Comparison of ENCODE assay signal across 9 cellular contexts in the genomic region with DNA sequence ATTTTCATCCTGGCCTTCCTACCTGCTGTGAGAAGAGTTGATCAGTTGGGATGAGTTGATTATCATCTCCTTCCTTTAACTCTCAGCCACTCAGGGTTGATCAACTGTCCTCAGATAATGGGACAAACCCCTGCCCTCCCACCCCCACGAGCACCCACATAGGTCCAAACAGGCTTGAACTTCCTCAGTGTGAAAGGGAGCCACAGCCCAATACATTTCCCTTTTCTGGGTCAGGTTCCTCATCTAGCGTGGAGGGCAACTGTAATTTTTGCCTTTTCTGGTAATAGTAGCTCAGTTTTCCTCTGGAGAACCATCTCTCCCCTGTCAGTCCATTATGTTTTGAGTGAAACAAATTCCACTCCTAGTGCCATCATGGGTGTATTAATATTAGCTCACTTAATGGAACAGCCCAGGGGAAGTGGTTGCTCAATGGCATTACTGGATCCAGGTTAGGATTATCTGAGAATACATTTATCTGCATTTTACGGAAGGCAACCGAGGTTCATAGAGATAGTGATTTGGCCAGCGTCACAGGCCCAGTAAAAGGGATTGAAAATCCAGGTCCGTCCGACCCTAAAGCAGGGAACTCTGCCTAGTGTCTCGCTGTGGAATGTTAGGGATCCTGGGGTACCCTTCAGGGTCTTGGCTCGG. TPM values are rescaled to one million over a fixed set of nuclear protein-coding genes. Genes with fewer than 3 reads are reported as not detected.
DNase-seq lines count a peak whose midpoint lies in the region; ATAC-seq and TF ChIP-seq lines count a peak whose summit lies in the region.
"Had no signal": no experiment of that assay in that cellular context is flagged by ENCODE, and none has a peak within 500 bp of the region (broad histone marks: within the 10 kb centered on the region; RNA-seq: fewer than 3 reads in every experiment).

No MANE protein-coding gene starts in this region.

- peaks cover 10% of the 10 kb centered on the region for H3K4me1 Mint-ChIP-seq in activated naive CD4-positive, alpha-beta T cell treated with anti-CD3 and anti-CD28 coated beads for 36 hours (ENCODE audit: low read depth)

- peaks cover 40% of the 10 kb centered on the region for H3K27me3 Mint-ChIP-seq in activated naive CD4-positive, alpha-beta T cell treated with anti-CD3 and anti-CD28 coated beads for 36 hours (ENCODE audit: low read depth)

- H3K36me3 ChIP-seq in breast epithelium (no peaks in the 10 kb centered on the region), mesodermal cell (ENCODE audit: control insufficient read depth, insufficient read depth, low read length) (peaks cover 65% of the 10 kb centered on the region), uterus (no peaks in the 10 kb centered on the region)

- 78 to 82% methylated on average over 7 to 8 of the region's 9 CpGs for WGBS in mesodermal cell (ENCODE audit: insufficient coverage in 2 of 2), 2 experiments

- TF ChIP-seq CTCF in breast epithelium (IDR thresholded peaks at IDR 0.05) (no peak), uterus (IDR thresholded peaks at IDR 0.05) (no peak)

- TF ChIP-seq POLR2A in breast epithelium (IDR thresholded peaks at IDR 0.05), result no peak
- no peak for TF ChIP-seq POLR2A in uterus (IDR thresholded peaks at IDR 0.05)

- no peaks in the 10 kb centered on the region for H3K4me1 ChIP-seq in breast epithelium
- no peaks in the 10 kb centered on the region for H3K4me1 ChIP-seq in mesodermal cell (ENCODE audit: control insufficient read depth, insufficient read depth, low read length, poor library complexity, severe bottlenecking)
- peaks cover 0 to 4% of the 10 kb centered on the region in 2 donors for H3K4me1 ChIP-seq in uterus

- CTCF ChIA-PET in activated naive CD4-positive, alpha-beta T cell treated with anti-CD3 and anti-CD28 coated beads for 36 hours (lab: Charles Lee), result no interaction called here

- peak overlapping the region; percentile 56 to 78 (median 66) for H3K4me3 ChIP-seq in breast epithelium
- peak overlapping the region; percentile 73 for H3K4me3 ChIP-seq in mesodermal cell (ENCODE audit: extremely low read depth, insufficient read depth, low read length, poor library complexity, severe bottlenecking)
- peak overlapping the region; percentile 56 to 83 for H3K4me3 ChIP-seq in uterus

- peak overlapping the region; percentile 80 to 83 for H3K27ac ChIP-seq in breast epithelium
- H3K27ac ChIP-seq in mesodermal cell (ENCODE audit: low read depth, low read length, severe bottlenecking), result no peak overlapping the region
- H3K27ac ChIP-seq in uterus, result peak overlapping the region; percentile 84

- peak overlapping the region; percentile 43 for H3K4me3 Mint-ChIP-seq in activated naive CD4-positive, alpha-beta T cell treated with anti-CD3 and anti-CD28 coated beads for 36 hours

- DNase-seq in activated naive CD4-positive, alpha-beta T cell treated with anti-CD3 and anti-CD28 coated beads for 36 hours, result no peak
- no peak for DNase-seq in activated naive CD4-positive, alpha-beta T cell treated with anti-CD3 and anti-CD28 coated beads, Interleukin-2, amount 50 U/mL, for 16 hours
- DNase-seq in breast epithelium (ENCODE audit: low spot score in 2 of 2) (no peak), uterus (no peak), NAMALWA (ENCODE audit: low spot score) (no peak), SHP77 treated with DMSO at 0.1 percent for 48 hours (lab: John Stamatoyannopoulos, UW) (no peak)

- ATAC-seq in HG03045 (IDR thresholded peaks at IDR 0.05; ENCODE audit: unreplicated experiment), result no peak

- H3K9me3 Mint-ChIP-seq in activated naive CD4-positive, alpha-beta T cell treated with anti-CD3 and anti-CD28 coated beads for 36 hours, result peaks cover 12% of the 10 kb centered on the region

- H3K36me3 Mint-ChIP-seq in activated naive CD4-positive, alpha-beta T cell treated with anti-CD3 and anti-CD28 coated beads for 36 hours (ENCODE audit: low read depth), result no peaks in the 10 kb centered on the region

- intact Hi-C loops in activated naive CD4-positive, alpha-beta T cell treated with anti-CD3 and anti-CD28 coated beads for 36 hours (cut with micrococcal nuclease), result no loop called here
- intact Hi-C loops in breast epithelium (cut with DNase I; ENCODE audit: low total_unique reads) (no loop called here), uterus (cut with DNase I; ENCODE audit: low total_unique reads) (no loop called here)

- H3K27me3 ChIP-seq in breast epithelium (no peaks in the 10 kb centered on the region), uterus (no peaks in the 10 kb centered on the region)

- H3K27ac Mint-ChIP-seq in activated naive CD4-positive, alpha-beta T cell treated with anti-CD3 and anti-CD28 coated beads for 36 hours, result no peak overlapping the region

- H3K9me3 ChIP-seq in breast epithelium (peaks cover 7 to 11% of the 10 kb centered on the region in 2 donors), mesodermal cell (ENCODE audit: control insufficient read depth, low read length) (peaks cover 18% of the 10 kb centered on the region), uterus (no peaks in the 10 kb centered on the region)

RNA-seq across cellular contexts. Expression of gene LPCAT2, which starts 0.5 kb away (rescaled TPM):
- total RNA-seq in activated naive CD4-positive, alpha-beta T cell treated with anti-CD3 and anti-CD28 coated beads for 36 hours, result under 1 TPM; 0.12 to 0.32 TPM
- 10 to 100 TPM; 12.3 to 35.9 (median 24.3) TPM for total RNA-seq in breast epithelium
- 16.6 TPM for polyA plus RNA-seq in mesodermal cell (2013, experiment 1 of 2)
- 14.0 TPM for polyA plus RNA-seq in mesodermal cell (2013, experiment 2 of 2)
- 10 to 100 TPM; 28.8 to 52.9 (median 36.3) TPM for total RNA-seq in uterus

RNA-seq across cellular contexts. Expression of gene MMP2, which starts 29.4 kb away (rescaled TPM):
- total RNA-seq in activated naive CD4-positive, alpha-beta T cell treated with anti-CD3 and anti-CD28 coated beads for 36 hours, result not detected
- total RNA-seq in breast epithelium (1,000 to 10,000 TPM in 1 of 3 donors, 100 to 1,000 TPM in 2; 113 to 1,485 (median 459) TPM), uterus (100 to 1,000 TPM; 130 to 578 (median 324) TPM)
- polyA plus RNA-seq in mesodermal cell (2013, experiment 1 of 2), result 766 TPM
- polyA plus RNA-seq in mesodermal cell (2013, experiment 2 of 2), result 653 TPM

RNA-seq across cellular contexts. Expression of gene CAPNS2, which starts 58.1 kb away (rescaled TPM):
- not detected for total RNA-seq in activated naive CD4-positive, alpha-beta T cell treated with anti-CD3 and anti-CD28 coated beads for 36 hours
- total RNA-seq in breast epithelium, result 1 to 10 TPM in 1 of 3 donors, under 1 TPM in 2; 0.66 to 1.0 (median 0.96) TPM
- polyA plus RNA-seq in mesodermal cell (2013, experiment 1 of 2), result not detected
- polyA plus RNA-seq in mesodermal cell (2013, experiment 2 of 2), result not detected
- total RNA-seq in uterus, result 1 to 10 TPM in 1 of 4 donors, under 1 TPM in 1, not detected in 2; 0.90 to 2.1 TPM
- total RNA-seq: T-helper 1 cell treated with Interleukin-12 subunit alpha and Interleukin-12 subunit beta and Interleukin-4 antibody, amounts not matched to agents 30 ng/mL and 1 ng/mL, for 36 hours had no signal

Comparison
In these comparisons a context has a peak if more than half of its experiments do, and no peak if none do; other contexts are left out.
1. RNA of gene LPCAT2, which starts 0.5 kb away (total RNA-seq): 28.8 to 52.9 TPM in uterus and 12.3 to 35.9 TPM in breast epithelium; 0.12 to 0.32 TPM in activated naive CD4-positive, alpha-beta T cell treated with anti-CD3 and anti-CD28 coated beads for 36 hours; every median in the first group is over 10 times any median in the second.
2. RNA of gene MMP2, which starts 29.4 kb away (total RNA-seq): 113 to 1,485 TPM in breast epithelium and 130 to 578 TPM in uterus; not detected in activated naive CD4-positive, alpha-beta T cell treated with anti-CD3 and anti-CD28 coated beads for 36 hours; every median in the first group is over 100 times any median in the second.
3. Peak in every context shown above with its lines, with median percentiles within 50 percentile points of each other: H3K4me3 ChIP-seq.